ENCODE assay signal across 6 cellular contexts in genomic region chr16:23508589-23509440, GRCh38. TPM values are rescaled to one million over a fixed set of nuclear protein-coding genes. Genes with fewer than 3 reads are reported as not detected.
DNase-seq lines count a peak whose midpoint lies in the region; ATAC-seq and TF ChIP-seq lines count a peak whose summit lies in the region.

No MANE protein-coding gene starts in this region.

- peak overlapping the region; percentile 95 for H3K27ac ChIP-seq in psoas muscle

- peaks cover 0 to under 1% of the 10 kb centered on the region in 2 donors for H3K36me3 ChIP-seq in psoas muscle (ENCODE audit: insufficient read depth in 1 of 2, low read depth in 1 of 2)

- WGBS in psoas muscle, 3 donors, result 24 to 36% (median 25%) methylated on average over 28 of the region's 28 CpGs

- DNase-seq in activated naive CD4-positive, alpha-beta T cell treated with Interleukin-2 at 50 U/mL for 16 hours, result no peak
- peak; percentile 29 for DNase-seq in dermis blood vessel endothelial cell
- DNase-seq in psoas muscle, result no peak
- DNase-seq in GDM1 (lab: John Stamatoyannopoulos, UW), result no peak

- H3K36me3 Mint-ChIP-seq in activated naive CD4-positive, alpha-beta T cell treated with anti-CD3 and anti-CD28 coated beads, Interleukin-2, amount 50 U/mL, for 24 hours, result peaks cover 4% of the 10 kb centered on the region

- peak overlapping the region; percentile 94 for H3K4me3 ChIP-seq in psoas muscle

- ATAC-seq in psoas muscle, result no peak
- ATAC-seq in GM19395 (IDR thresholded peaks at IDR 0.05; ENCODE audit: unreplicated experiment), result no peak

- H3K9me3 Mint-ChIP-seq in activated naive CD4-positive, alpha-beta T cell treated with anti-CD3 and anti-CD28 coated beads, Interleukin-2, amount 50 U/mL, for 24 hours, result no peaks in the 10 kb centered on the region

- intact Hi-C loops in psoas muscle (cut with DNase I), result no loop called here

- H3K27me3 Mint-ChIP-seq in activated naive CD4-positive, alpha-beta T cell treated with anti-CD3 and anti-CD28 coated beads, Interleukin-2, amount 50 U/mL, for 24 hours, result no peaks in the 10 kb centered on the region

- TF ChIP-seq CTCF in psoas muscle (IDR thresholded peaks at IDR 0.05), result no peak

- peak overlapping the region; percentile 86 for H3K27ac Mint-ChIP-seq in activated naive CD4-positive, alpha-beta T cell treated with anti-CD3 and anti-CD28 coated beads, Interleukin-2, amount 50 U/mL, for 24 hours

- peaks cover 24% of the 10 kb centered on the region for H3K4me1 ChIP-seq in psoas muscle

- H3K27me3 ChIP-seq in psoas muscle (ENCODE audit: insufficient read depth in 3 of 3, low read length in 2 of 3), result no peaks in the 10 kb centered on the region

- no peaks in the 10 kb centered on the region for H3K9me3 ChIP-seq in psoas muscle

- peaks cover 52% of the 10 kb centered on the region for H3K4me1 Mint-ChIP-seq in activated naive CD4-positive, alpha-beta T cell treated with anti-CD3 and anti-CD28 coated beads, Interleukin-2, amount 50 U/mL, for 24 hours

- peak overlapping the region; percentile 89 for H3K4me3 Mint-ChIP-seq in activated naive CD4-positive, alpha-beta T cell treated with anti-CD3 and anti-CD28 coated beads, Interleukin-2, amount 50 U/mL, for 24 hours

RNA-seq across cellular contexts. Expression of gene GGA2, which starts 1.5 kb away (rescaled TPM):
- total RNA-seq in dermis blood vessel endothelial cell (32.1 and 41.4 TPM in 2 replicates), psoas muscle (10 to 100 TPM; 43.1 to 62.9 (median 56.4) TPM)
- polyA plus RNA-seq in psoas muscle, result 10 to 100 TPM; 18.9 to 49.3 (median 21.7) TPM

RNA-seq across cellular contexts. Expression of gene EARS2, which starts 48.3 kb away (rescaled TPM):
- 27.4 and 36.1 TPM in 2 replicates for total RNA-seq in dermis blood vessel endothelial cell
- total RNA-seq in psoas muscle, result 10 to 100 TPM; 19.0 to 28.3 (median 20.9) TPM
- polyA plus RNA-seq in psoas muscle, result 10 to 100 TPM; 12.1 to 22.5 (median 13.6) TPM

RNA-seq across cellular contexts. Expression of gene UBFD1, which starts 48.7 kb away (rescaled TPM):
- total RNA-seq in dermis blood vessel endothelial cell (105 and 132 TPM in 2 replicates), psoas muscle (100 to 1,000 TPM; 108 to 147 (median 122) TPM)
- polyA plus RNA-seq in psoas muscle, result 100 to 1,000 TPM in 1 of 3 donors, 10 to 100 TPM in 2; 44.8 to 145 (median 48.1) TPM

RNA-seq across cellular contexts. Expression of gene COG7, which starts 55.8 kb away (rescaled TPM):
- total RNA-seq in dermis blood vessel endothelial cell, result 13.4 and 16.5 TPM in 2 replicates
- 1 to 10 TPM; 6.7 to 9.6 (median 9.4) TPM for total RNA-seq in psoas muscle
- polyA plus RNA-seq in psoas muscle, result 10 to 100 TPM in 2 of 3 donors, 1 to 10 TPM in 1; 7.6 to 14.7 (median 10.5) TPM
